In the genomic region with DNA sequence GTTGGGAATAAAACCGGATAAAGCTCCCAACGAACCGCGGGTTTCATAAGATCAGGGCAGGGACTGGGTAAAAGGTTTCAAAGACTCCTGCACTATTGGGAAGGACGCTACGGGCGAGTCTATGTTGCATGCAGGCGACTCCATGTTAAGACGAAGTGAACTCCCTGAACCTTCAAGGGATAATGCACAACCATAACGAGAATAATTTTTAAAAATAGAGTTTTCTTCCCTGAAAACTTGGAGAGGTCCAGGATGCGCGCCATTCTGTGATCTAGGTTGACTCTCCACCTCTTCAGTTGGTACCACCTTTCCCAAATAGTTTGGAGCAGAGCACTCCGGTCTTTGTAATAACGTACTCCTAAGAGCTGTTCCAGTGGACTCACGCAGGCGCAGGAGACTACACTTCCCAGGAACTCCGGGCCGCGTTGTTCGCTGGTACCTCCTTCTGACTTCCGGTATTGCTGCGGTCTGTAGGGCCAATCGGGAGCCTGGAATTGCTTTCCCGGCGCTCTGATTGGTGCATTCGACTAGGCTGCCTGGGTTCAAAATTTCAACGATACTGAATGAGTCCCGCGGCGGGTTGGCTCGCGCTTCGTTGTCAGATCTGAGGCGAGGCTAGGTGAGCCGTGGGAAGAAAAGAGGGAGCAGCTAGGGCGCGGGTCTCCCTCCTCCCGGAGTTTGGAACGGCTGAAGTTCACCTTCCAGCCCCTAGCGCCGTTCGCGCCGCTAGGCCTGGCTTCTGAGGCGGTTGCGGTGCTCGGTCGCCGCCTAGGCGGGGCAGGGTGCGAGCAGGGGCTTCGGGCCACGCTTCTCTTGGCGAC, we compare ENCODE assay signal across 1 cellular context.
TF ChIP-seq lines count a peak whose summit lies in the region.

Gene TPX2 (plus strand): TSS at position 562 of the 821 bp plus-strand sequence. CDS start 18,187 bp downstream, outside the sequence.

TF ChIP-seq in K562, 482 proteins besides CTCF, POLR2A, EP300 and RAD21 (continued from another document and continues in another):
- TF ChIP-seq DMBX1 (CRISPR knock-in tag; IDR thresholded peaks at IDR 0.05; ENCODE audit: borderline replicate concordance) (no peak; the same call in 1 of the 2 replicates), KHSRP (IDR thresholded peaks at IDR 0.05) (no peak), GTF2E2 (tag; IDR thresholded peaks at IDR 0.05) (peak; percentile 54; the same call in 1 of the 2 replicates), ATF2 (CRISPR knock-in tag; IDR thresholded peaks at IDR 0.05) (no peak), ZNF436 (CRISPR knock-in tag; IDR thresholded peaks at IDR 0.05) (no peak), ZFPM2 (CRISPR knock-in tag; IDR thresholded peaks at IDR 0.05) (no peak), ZSCAN29 (IDR thresholded peaks at IDR 0.05) (no peak), GATA2 (CRISPR knock-in tag; IDR thresholded peaks at IDR 0.05) (no peak), ARID2 (IDR thresholded peaks at IDR 0.05) (no peak), NR0B1 (IDR thresholded peaks at IDR 0.05; ENCODE audit: partially characterized antibody) (no peak), MGA (IDR thresholded peaks at IDR 0.05) (0 out of 2 replicates have a peak, but pooled peaks have one; percentile 25), E2F1 (CRISPR knock-in tag; IDR thresholded peaks at IDR 0.05) (peak; percentile 63; the same call in 1 of the 2 replicates), NCOA6 (IDR thresholded peaks at IDR 0.05) (no peak), FOXP1 (CRISPR knock-in tag; IDR thresholded peaks at IDR 0.05) (no peak), ERF (CRISPR knock-in tag; IDR thresholded peaks at IDR 0.05) (no peak), CHCHD3 (CRISPR knock-in tag; IDR thresholded peaks at IDR 0.05) (no peak), HNRNPL (IDR thresholded peaks at IDR 0.05; ENCODE audit: low read depth, low read length) (no peak)
- TF ChIP-seq, protein P1, sequence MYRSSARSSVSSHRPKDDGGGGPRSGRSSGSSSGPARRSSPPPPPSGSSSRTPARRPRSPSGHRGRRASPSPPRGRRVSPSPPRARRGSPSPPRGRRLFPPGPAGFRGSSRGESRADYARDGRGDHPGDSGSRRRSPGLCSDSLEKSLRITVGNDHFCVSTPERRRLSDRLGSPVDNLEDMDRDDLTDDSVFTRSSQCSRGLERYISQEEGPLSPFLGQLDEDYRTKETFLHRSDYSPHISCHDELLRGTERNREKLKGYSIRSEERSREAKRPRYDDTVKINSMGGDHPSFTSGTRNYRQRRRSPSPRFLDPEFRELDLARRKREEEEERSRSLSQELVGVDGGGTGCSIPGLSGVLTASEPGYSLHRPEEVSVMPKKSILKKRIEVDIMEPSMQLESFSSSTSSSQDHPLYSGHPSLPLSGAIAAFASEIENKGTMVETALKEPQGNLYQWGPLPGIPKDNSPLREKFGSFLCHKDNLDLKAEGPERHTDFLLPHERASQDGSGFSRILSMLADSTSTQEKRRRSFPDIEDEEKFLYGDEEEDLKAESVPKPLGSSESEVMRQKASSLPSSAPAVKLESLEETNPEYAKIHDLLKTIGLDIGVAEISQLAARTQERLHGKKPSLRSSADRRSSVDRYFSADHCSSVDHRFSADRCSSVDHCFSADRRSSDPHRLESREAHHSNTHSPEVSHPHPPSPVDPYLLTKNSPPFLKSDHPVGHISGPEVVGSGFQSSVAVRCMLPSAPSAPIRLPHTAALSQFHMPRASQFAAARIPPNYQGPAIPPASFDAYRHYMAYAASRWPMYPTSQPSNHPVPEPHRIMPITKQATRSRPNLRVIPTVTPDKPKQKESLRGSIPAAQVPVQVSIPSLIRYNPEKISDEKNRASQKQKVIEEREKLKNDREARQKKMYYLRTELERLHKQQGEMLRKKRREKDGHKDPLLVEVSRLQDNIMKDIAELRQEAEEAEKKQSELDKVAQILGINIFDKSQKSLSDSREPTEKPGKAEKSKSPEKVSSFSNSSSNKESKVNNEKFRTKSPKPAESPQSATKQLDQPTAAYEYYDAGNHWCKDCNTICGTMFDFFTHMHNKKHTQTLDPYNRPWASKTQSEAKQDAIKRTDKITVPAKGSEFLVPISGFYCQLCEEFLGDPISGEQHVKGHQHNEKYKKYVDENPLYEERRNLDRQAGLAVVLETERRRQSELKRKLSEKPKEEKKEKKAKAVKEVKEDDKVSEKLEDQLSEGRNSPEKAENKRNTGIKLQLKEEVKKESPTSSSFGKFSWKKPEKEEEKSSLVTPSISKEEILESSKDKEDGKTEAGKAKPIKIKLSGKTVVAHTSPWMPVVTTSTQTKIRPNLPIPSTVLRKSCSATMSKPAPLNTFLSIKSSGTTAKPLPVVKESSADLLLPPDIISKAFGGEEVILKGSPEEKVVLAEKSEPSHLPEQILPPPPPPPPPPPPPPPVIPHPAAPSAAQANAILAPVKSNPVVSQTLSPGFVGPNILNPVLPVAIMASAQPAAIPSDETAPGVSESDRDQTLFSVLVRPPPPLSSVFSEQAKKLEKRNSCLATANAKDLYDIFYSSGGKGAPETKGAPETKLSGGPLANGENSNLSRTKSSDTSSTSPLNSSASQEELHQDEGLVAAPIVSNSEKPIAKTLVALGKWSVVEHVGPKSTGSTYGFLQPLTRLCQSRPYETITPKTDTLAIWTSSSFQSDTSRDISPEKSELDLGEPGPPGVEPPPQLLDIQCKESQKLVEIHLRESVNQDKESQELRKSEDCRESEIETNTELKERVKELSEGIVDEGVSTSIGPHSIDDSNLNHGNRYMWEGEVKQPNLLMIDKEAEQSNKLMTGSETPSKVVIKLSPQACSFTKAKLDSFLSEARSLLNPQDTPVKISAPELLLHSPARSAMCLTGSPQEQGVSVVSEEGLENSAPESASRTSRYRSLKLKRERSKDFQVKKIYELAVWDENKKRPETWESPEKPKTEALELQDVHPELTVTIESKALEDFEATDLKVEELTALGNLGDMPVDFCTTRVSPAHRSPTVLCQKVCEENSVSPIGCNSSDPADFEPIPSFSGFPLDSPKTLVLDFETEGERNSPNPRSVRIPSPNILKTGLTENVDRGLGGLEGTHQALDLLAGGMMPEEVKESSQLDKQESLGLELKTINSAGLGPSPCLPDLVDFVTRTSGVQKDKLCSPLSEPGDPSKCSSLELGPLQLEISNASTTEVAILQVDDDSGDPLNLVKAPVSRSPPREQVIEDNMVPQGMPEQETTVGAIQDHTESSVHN (IDR thresholded peaks at IDR 0.05; ENCODE audit: borderline replicate concordance in 1 of 2, low read depth in 1 of 2), result no peak
- TF ChIP-seq, protein P2, sequence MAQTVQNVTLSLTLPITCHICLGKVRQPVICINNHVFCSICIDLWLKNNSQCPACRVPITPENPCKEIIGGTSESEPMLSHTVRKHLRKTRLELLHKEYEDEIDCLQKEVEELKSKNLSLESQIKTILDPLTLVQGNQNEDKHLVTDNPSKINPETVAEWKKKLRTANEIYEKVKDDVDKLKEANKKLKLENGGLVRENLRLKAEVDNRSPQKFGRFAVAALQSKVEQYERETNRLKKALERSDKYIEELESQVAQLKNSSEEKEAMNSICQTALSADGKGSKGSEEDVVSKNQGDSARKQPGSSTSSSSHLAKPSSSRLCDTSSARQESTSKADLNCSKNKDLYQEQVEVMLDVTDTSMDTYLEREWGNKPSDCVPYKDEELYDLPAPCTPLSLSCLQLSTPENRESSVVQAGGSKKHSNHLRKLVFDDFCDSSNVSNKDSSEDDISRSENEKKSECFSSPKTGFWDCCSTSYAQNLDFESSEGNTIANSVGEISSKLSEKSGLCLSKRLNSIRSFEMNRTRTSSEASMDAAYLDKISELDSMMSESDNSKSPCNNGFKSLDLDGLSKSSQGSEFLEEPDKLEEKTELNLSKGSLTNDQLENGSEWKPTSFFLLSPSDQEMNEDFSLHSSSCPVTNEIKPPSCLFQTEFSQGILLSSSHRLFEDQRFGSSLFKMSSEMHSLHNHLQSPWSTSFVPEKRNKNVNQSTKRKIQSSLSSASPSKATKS (CRISPR knock-in tag; IDR thresholded peaks at IDR 0.05), result no peak
